Comparison of ENCODE assay signal across 10 cellular contexts in the genomic region with DNA sequence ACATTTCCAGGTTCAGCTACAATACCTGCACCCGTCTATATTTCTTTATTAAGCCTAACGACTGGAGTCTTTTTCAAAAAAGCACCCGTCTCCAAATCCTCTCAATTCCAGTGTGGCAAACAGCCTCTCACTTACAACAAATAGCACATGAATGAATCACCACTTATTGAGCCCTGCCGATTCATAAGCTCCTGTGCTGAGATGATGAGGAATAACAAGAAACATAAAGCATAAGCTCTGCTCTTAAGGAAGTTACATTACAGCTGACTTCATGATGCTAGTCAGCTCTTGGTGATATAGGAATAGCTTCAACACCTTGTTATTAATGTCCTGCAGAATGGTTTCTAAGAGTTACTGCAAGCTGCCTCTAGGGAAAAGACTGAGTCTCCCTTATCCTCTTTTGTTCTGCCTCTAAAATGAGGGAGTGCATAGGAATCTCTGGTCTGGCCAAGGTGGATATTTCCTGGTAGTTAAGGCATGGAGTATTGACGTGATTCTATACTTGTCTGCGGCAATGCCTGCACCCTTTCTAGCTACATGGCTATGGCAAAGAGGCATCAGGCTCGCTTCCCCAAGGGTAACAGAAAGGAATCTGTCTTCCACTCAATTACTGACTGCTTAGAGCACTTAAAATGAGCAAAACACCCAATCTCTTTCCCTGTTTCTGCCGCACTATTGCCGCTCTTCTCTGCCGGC.
DNase-seq lines count a peak whose midpoint lies in the region; ATAC-seq and TF ChIP-seq lines count a peak whose summit lies in the region.
"Had no signal": no experiment of that assay in that cellular context is flagged by ENCODE, and none has a peak within 500 bp of the region (broad histone marks: within the 10 kb centered on the region; RNA-seq: fewer than 3 reads in every experiment).

No MANE protein-coding gene starts in this region.

- H3K27me3 ChIP-seq in H9 (ENCODE audit: insufficient read depth, low read length) (no peaks in the 10 kb centered on the region), body of pancreas (no peaks in the 10 kb centered on the region)

- CTCF ChIA-PET in AG04449 (lab: Yijun Ruan, JAX) = interaction anchor here (1.0 to 1.5 kb wide), 3 partner anchors 10 to 348 kb away, joined by 3 to 4 read pairs (median 3); no protein-coding TSS in a partner anchor
- CTCF ChIA-PET in activated CD8-positive, alpha-beta T cell treated with anti-CD3 and anti-CD28 coated beads, Interleukin-2, amount 10 ng/mL, durations not matched to agents 7 days and 5 days (lab: Charles Lee) = no interaction called here

- H4K5ac ChIP-seq in H9 (ENCODE audit: insufficient read length, low read depth, low read length) = no peak overlapping the region

- no peaks in the 10 kb centered on the region for H3K36me3 ChIP-seq in body of pancreas (replicated peaks in 1 of 2; ENCODE audit: insufficient read depth in 1 of 2, low read depth in 2 of 2)

- TF ChIP-seq CTCF in AG04449 (IDR thresholded peaks at IDR 0.05; ENCODE audit: insufficient read depth, low read length, missing control alignments) = no peak
- TF ChIP-seq CTCF in H9 (conservative IDR thresholded peaks at IDR 0.05) = no peak
- TF ChIP-seq CTCF in body of pancreas (IDR thresholded peaks at IDR 0.05) = no peak

- H4K91ac ChIP-seq in H9 (ENCODE audit: insufficient read length, low read depth, low read length) = no peak overlapping the region

- H2BK20ac ChIP-seq in H9 (ENCODE audit: low read depth, low read length, poor library complexity, severe bottlenecking) = no peak overlapping the region

- H2BK5ac ChIP-seq in H9 (ENCODE audit: insufficient read length, low read length) = peak overlapping the region; percentile 46

- no peak overlapping the region for H3K4ac ChIP-seq in H9 (ENCODE audit: low read depth, low read length)

- no peaks in the 10 kb centered on the region for H3K23me2 ChIP-seq in H9 (ENCODE audit: insufficient read length, low read depth, low read length, poor library complexity, severe bottlenecking)

- H3K27ac ChIP-seq in H9 (ENCODE audit: insufficient read length, low read depth, low read length) = no peak overlapping the region
- no peak overlapping the region for H3K27ac ChIP-seq in body of pancreas

- no peak overlapping the region for H3K4me3 ChIP-seq in AG04449 (ENCODE audit: low read depth, low read length)
- no peak overlapping the region for H3K4me3 ChIP-seq in body of pancreas

- POLR2A ChIA-PET in AG04449 (lab: Yijun Ruan, JAX) = no interaction called here
- POLR2A ChIA-PET in activated CD8-positive, alpha-beta T cell treated with anti-CD3 and anti-CD28 coated beads, Interleukin-2, amount 10 ng/mL, durations not matched to agents 7 days and 5 days (lab: Charles Lee) = no interaction called here

- no peak overlapping the region for H4K8ac ChIP-seq in H9 (replicated peaks; ENCODE audit: insufficient read length, low read depth, low read length)

- no peaks in the 10 kb centered on the region for H3K9me3 Mint-ChIP-seq in H9
- H3K9me3 Mint-ChIP-seq in activated CD8-positive, alpha-beta T cell treated with anti-CD3 and anti-CD28 coated beads, Interleukin-2, amount 10 ng/mL, durations not matched to agents 7 days and 5 days (ENCODE audit: insufficient read depth) = no peaks in the 10 kb centered on the region

- H2AFZ ChIP-seq in H9 (ENCODE audit: low read length) = no peak overlapping the region

- no peaks in the 10 kb centered on the region for H3K27me3 Mint-ChIP-seq in H9 (ENCODE audit: low read depth)
- no peaks in the 10 kb centered on the region for H3K27me3 Mint-ChIP-seq in activated CD8-positive, alpha-beta T cell treated with anti-CD3 and anti-CD28 coated beads, Interleukin-2, amount 10 ng/mL, durations not matched to agents 7 days and 5 days (ENCODE audit: low read depth)

- no peak overlapping the region for H2BK15ac ChIP-seq in H9 (ENCODE audit: low read depth, low read length)

- H3K14ac ChIP-seq in H9 (ENCODE audit: insufficient read depth, low read length) = no peak overlapping the region

- no peak overlapping the region for H3K4me3 Mint-ChIP-seq in H9
- H3K4me3 Mint-ChIP-seq in activated CD8-positive, alpha-beta T cell treated with anti-CD3 and anti-CD28 coated beads, Interleukin-2, amount 10 ng/mL, durations not matched to agents 7 days and 5 days = no peak overlapping the region

- no peak overlapping the region for H3K4me2 ChIP-seq in H9 (ENCODE audit: insufficient read depth, insufficient read length, low read length)

- no CpG with 5 or more reads among the region's 10 CpGs for WGBS in H9 (ENCODE audit: extremely low coverage, insufficient read length, low lambda C conversion rate)
- WGBS in body of pancreas, 2 donors = 71 to 75% methylated on average over 10 of the region's 10 CpGs

- no peak overlapping the region for H2AK5ac ChIP-seq in H9 (ENCODE audit: insufficient read length, low read length)

- ATAC-seq in body of pancreas = no peak
- no peak for ATAC-seq in activated CD8-positive, alpha-beta T cell treated with anti-CD3 and anti-CD28 coated beads, Interleukin-2, amount 10 ng/mL, durations not matched to agents 7 days and 5 days

- intact Hi-C loops in body of pancreas (cut with DNase I) = no loop called here

- H3K9me3 ChIP-seq in H9 (ENCODE audit: control insufficient read depth, low read depth, low read length) (no peaks in the 10 kb centered on the region), body of pancreas (no peaks in the 10 kb centered on the region)

- peak overlapping the region; percentile 37 to 68 (median 46); a peak in 3 of 7 replicates for H3K27ac Mint-ChIP-seq in H9
- H3K27ac Mint-ChIP-seq in activated CD8-positive, alpha-beta T cell treated with anti-CD3 and anti-CD28 coated beads, Interleukin-2, amount 10 ng/mL, durations not matched to agents 7 days and 5 days = no peak overlapping the region

- no peak overlapping the region for H2BK12ac ChIP-seq in H9 (ENCODE audit: insufficient read length, low read depth, low read length)

- no peaks in the 10 kb centered on the region for H3K79me1 ChIP-seq in H9 (ENCODE audit: insufficient read depth, low read depth, low read length, poor library complexity, severe bottlenecking)

- H3T11ph ChIP-seq in H9 (ENCODE audit: low read length) = no peak overlapping the region

- H3K9ac ChIP-seq in H9 (ENCODE audit: extremely low read depth, insufficient read length, low read length) = no peak overlapping the region

- no peak overlapping the region for H3K23ac ChIP-seq in H9 (ENCODE audit: insufficient read length, low read depth, low read length)

- H3K18ac ChIP-seq in H9 (ENCODE audit: insufficient read length, low read depth, low read length) = no peak overlapping the region

- peaks cover 28 to 29% of the 10 kb centered on the region in 2 experiments for H3K4me1 Mint-ChIP-seq in H9
- peaks cover 34% of the 10 kb centered on the region for H3K4me1 Mint-ChIP-seq in activated CD8-positive, alpha-beta T cell treated with anti-CD3 and anti-CD28 coated beads, Interleukin-2, amount 10 ng/mL, durations not matched to agents 7 days and 5 days (ENCODE audit: low read depth)

- H3K56ac ChIP-seq in H9 (ENCODE audit: insufficient read length, low read depth, low read length) = peak overlapping the region; percentile 66

- H3K79me2 ChIP-seq in H9 (ENCODE audit: insufficient read depth, low read length) = no peaks in the 10 kb centered on the region

- no peak for TF ChIP-seq POLR2A in body of pancreas (IDR thresholded peaks at IDR 0.05)

- no peak overlapping the region for H2BK120ac ChIP-seq in H9 (ENCODE audit: low read depth, low read length, poor library complexity, severe bottlenecking)

- peaks cover 0 to 4% (median 2%) of the 10 kb centered on the region in 3 experiments; a peak in 2 of 7 replicates for H3K36me3 Mint-ChIP-seq in H9 (ENCODE audit: insufficient read depth in 1 of 3, low read depth in 3 of 3)
- H3K36me3 Mint-ChIP-seq in activated CD8-positive, alpha-beta T cell treated with anti-CD3 and anti-CD28 coated beads, Interleukin-2, amount 10 ng/mL, durations not matched to agents 7 days and 5 days (ENCODE audit: low read depth) = peaks cover 26% of the 10 kb centered on the region

- peak; percentile 82 for DNase-seq in AG04449 (ENCODE audit: low read depth, low spot score)
- no peak for DNase-seq in H9
- DNase-seq in amniotic stem cell (lab: John Stamatoyannopoulos, UW) = peak; percentile 67
- peak; percentile 73 for DNase-seq in kidney glomerular epithelial cell (lab: John Stamatoyannopoulos, UW)
- DNase-seq in putamen (ENCODE audit: low spot score) = no peak
- no peak for DNase-seq in body of pancreas
- DNase-seq in activated CD8-positive, alpha-beta T cell treated with anti-CD3 and anti-CD28 coated beads, Interleukin-2, amount 10 ng/mL, durations not matched to agents 7 days and 5 days = no peak
- DNase-seq in T1000 (lab: John Stamatoyannopoulos, UW) = no peak
- DNase-seq: NCI-H2081; stimulated activated CD4-positive, alpha-beta T cell treated with anti-CD3 and anti-CD28 coated beads, Interleukin-4, amount 100 ng/mL, for 1 hour had no signal

- no peaks in the 10 kb centered on the region for H4K20me1 ChIP-seq in H9 (ENCODE audit: control insufficient read depth, insufficient read depth, insufficient read length)

- H3K4me1 ChIP-seq in H9 (ENCODE audit: insufficient read depth, low read length) (peaks cover 6% of the 10 kb centered on the region), body of pancreas (no peaks in the 10 kb centered on the region)

Comparison
In these comparisons a context has a peak if more than half of its experiments do, and no peak if none do; other contexts are left out.
1. DNase-seq: peak in AG04449 (single experiment), amniotic stem cell (single experiment) and kidney glomerular epithelial cell (single experiment); none in H9 (single experiment), putamen (single experiment), body of pancreas (0 of 4), activated CD8-positive, alpha-beta T cell treated with anti-CD3 and anti-CD28 coated beads, Interleukin-2, amount 10 ng/mL, durations not matched to agents 7 days and 5 days (single experiment) and T1000 (single experiment).